ENCODE assay signal across 8 cellular contexts in genomic region chr19:29528350-29528945, GRCh38. TPM values are rescaled to one million over a fixed set of nuclear protein-coding genes. Genes with fewer than 3 reads are reported as not detected.
DNase-seq lines count a peak whose midpoint lies in the region; ATAC-seq, FAIRE-seq and TF ChIP-seq lines count a peak whose summit lies in the region.

No MANE protein-coding gene starts in this region.

- peak; percentile 84 for TF ChIP-seq CTCF in astrocyte of the spinal cord (IDR thresholded peaks at IDR 0.05; ENCODE audit: low read depth, low read length)

- in situ Hi-C loops in astrocyte of the spinal cord (cut with HindIII; ENCODE audit: low sequenced_read_pairs): no loop called here

- H3K27me3 ChIP-seq in HUES64 (ENCODE audit: insufficient read depth, low read length): peaks cover 90% of the 10 kb centered on the region
- H3K27me3 ChIP-seq in small intestine (ENCODE audit: control insufficient read depth in 2 of 2, insufficient read depth in 2 of 2, low read length in 2 of 2): peaks cover 27 to 46% of the 10 kb centered on the region in 2 donors

- peak overlapping the region; percentile 73 for H3K4me3 Mint-ChIP-seq in T-helper 1 cell treated with Interleukin-12 subunit alpha and Interleukin-12 subunit beta and Interleukin-4 antibody, amounts not matched to agents 30 μg/mL and 1 μg/mL, for 36 hours

- ATAC-seq in GM21737 (IDR thresholded peaks at IDR 0.05; ENCODE audit: unreplicated experiment): no peak

- H3K9ac ChIP-seq in HUES64 (ENCODE audit: low read depth, low read length): 0 out of 2 replicates have a peak overlapping the region, but pooled peaks have one; percentile 45

- no peaks in the 10 kb centered on the region for H3K36me3 ChIP-seq in HUES64 (ENCODE audit: insufficient read depth, low read length)
- H3K36me3 ChIP-seq in small intestine (ENCODE audit: control insufficient read depth in 2 of 2, insufficient read depth in 2 of 2, low read length in 2 of 2): no peaks in the 10 kb centered on the region

- H3K4me1 ChIP-seq in HUES64 (ENCODE audit: insufficient read depth, low read length) (0 out of 2 replicates have a peak, but pooled peaks cover 2% of the 10 kb centered on the region), small intestine (ENCODE audit: control insufficient read depth in 2 of 2, insufficient read depth in 1 of 2, low read depth in 1 of 2, low read length in 1 of 2) (no peaks in the 10 kb centered on the region)

- FAIRE-seq in small intestine (lab: Jason Lieb, UNC): no peak

- 0 out of 2 replicates have a peak, but pooled peaks cover 4% of the 10 kb centered on the region for H3K9me3 ChIP-seq in HUES64 (ENCODE audit: insufficient read depth, low read depth, low read length)
- H3K9me3 ChIP-seq in iPS-18c (ENCODE audit: control insufficient read depth, insufficient read depth, low read length): peaks cover 7% of the 10 kb centered on the region
- H3K9me3 ChIP-seq in small intestine (ENCODE audit: control insufficient read depth, low read depth): no peaks in the 10 kb centered on the region

- H3K27ac ChIP-seq in HUES64 (ENCODE audit: low read depth, low read length) (no peak overlapping the region), small intestine (ENCODE audit: low read depth in 1 of 2, low read length in 1 of 2) (no peak overlapping the region)

- DNase-seq in SIG-M5 treated with dmso at 0.1 percent for 504 hours (lab: John Stamatoyannopoulos, UW; ENCODE audit: unreplicated experiment) (peak; percentile 12), SIG-M5 (lab: John Stamatoyannopoulos, UW) (no peak), astrocyte of the spinal cord (ENCODE audit: low read depth, low spot score) (peak; percentile 57), small intestine (peak; percentile 5)

- under 1% methylated on average over 57 of the region's 57 CpGs for WGBS in HUES64
- WGBS in small intestine, 3 donors: 1 to 2% (median 1%) methylated on average over 49 to 57 of the region's 57 CpGs

- peaks cover 5% of the 10 kb centered on the region for H3K36me3 Mint-ChIP-seq in T-helper 1 cell treated with Interleukin-12 subunit alpha and Interleukin-12 subunit beta and Interleukin-4 antibody, amounts not matched to agents 30 μg/mL and 1 μg/mL, for 36 hours (ENCODE audit: low read depth)

- no peak overlapping the region for H3K27ac Mint-ChIP-seq in T-helper 1 cell treated with Interleukin-12 subunit alpha and Interleukin-12 subunit beta and Interleukin-4 antibody, amounts not matched to agents 30 μg/mL and 1 μg/mL, for 36 hours

- peak overlapping the region; percentile 58 for H3K4me3 ChIP-seq in HUES64 (ENCODE audit: low read length)
- H3K4me3 ChIP-seq in astrocyte of the spinal cord (ENCODE audit: low read depth, low read length): no peak overlapping the region
- peak overlapping the region; percentile 58 for H3K4me3 ChIP-seq in iPS-18c (ENCODE audit: insufficient read depth, low read depth, low read length)
- H3K4me3 ChIP-seq in small intestine (ENCODE audit: low read depth in 1 of 2, low read length in 2 of 2): peak overlapping the region in 1 of 2 donors; percentile 29

- no peaks in the 10 kb centered on the region for H3K9me3 Mint-ChIP-seq in T-helper 1 cell treated with Interleukin-12 subunit alpha and Interleukin-12 subunit beta and Interleukin-4 antibody, amounts not matched to agents 30 μg/mL and 1 μg/mL, for 36 hours

- H3K27me3 Mint-ChIP-seq in T-helper 1 cell treated with Interleukin-12 subunit alpha and Interleukin-12 subunit beta and Interleukin-4 antibody, amounts not matched to agents 30 μg/mL and 1 μg/mL, for 36 hours (ENCODE audit: low read depth): peaks cover 75% of the 10 kb centered on the region

- peaks cover 19% of the 10 kb centered on the region for H3K4me1 Mint-ChIP-seq in T-helper 1 cell treated with Interleukin-12 subunit alpha and Interleukin-12 subunit beta and Interleukin-4 antibody, amounts not matched to agents 30 μg/mL and 1 μg/mL, for 36 hours (ENCODE audit: low read depth)

RNA-seq across cellular contexts. Expression of gene VSTM2B, which starts 2.7 kb away (rescaled TPM):
- polyA plus RNA-seq in HUES64 (2013, experiment 1 of 2): 0.25 TPM
- 0.51 TPM for polyA plus RNA-seq in HUES64 (2013, experiment 2 of 2)
- under 1 TPM in 1 of 3 donors, not detected in 2; 0.04 TPM for polyA plus RNA-seq in small intestine
